ENCODE assay signal across 1 cellular context in the genomic region with DNA sequence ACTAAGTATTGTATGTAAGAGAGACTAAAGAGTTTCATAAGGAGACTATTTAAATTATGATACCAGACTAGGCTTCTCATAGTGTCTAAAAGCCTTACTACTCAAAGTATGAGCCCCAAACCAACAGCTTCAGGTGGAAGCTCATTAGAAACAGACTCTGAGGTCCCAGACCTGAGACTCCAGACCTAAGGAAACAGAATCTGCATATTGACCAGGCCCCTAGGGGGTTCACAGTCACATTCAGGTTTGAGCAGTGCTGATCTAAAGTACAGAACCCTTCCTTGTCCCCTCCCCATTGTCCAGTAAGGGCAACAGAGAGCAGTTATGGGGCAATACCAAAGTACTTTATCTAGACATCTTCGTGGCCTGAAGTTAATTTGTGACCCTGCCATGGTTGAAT.
TF ChIP-seq lines count a peak whose summit lies in the region.

No MANE protein-coding gene starts in this region.

TF ChIP-seq in HepG2, 621 proteins besides CTCF, POLR2A, EP300 and RAD21 (continued from another document):
- TF ChIP-seq RNF219 (CRISPR knock-in tag; IDR thresholded peaks at IDR 0.05) (no peak), ZNF256 (CRISPR knock-in tag; conservative IDR thresholded peaks at IDR 0.05) (no peak), ZNF576 (CRISPR knock-in tag; IDR thresholded peaks at IDR 0.05) (no peak), ADNP (CRISPR knock-in tag; IDR thresholded peaks at IDR 0.05) (no peak), PAX8 (CRISPR knock-in tag; IDR thresholded peaks at IDR 0.05; ENCODE audit: borderline replicate concordance) (no peak), XRCC5 (optimal IDR thresholded peaks at IDR 0.05; ENCODE audit: low read length) (no peak), SNAPC5 (CRISPR knock-in tag; IDR thresholded peaks at IDR 0.05; ENCODE audit: borderline replicate concordance) (no peak), NRL (CRISPR knock-in tag; IDR thresholded peaks at IDR 0.05; ENCODE audit: borderline replicate concordance) (no peak), ZBTB33 (CRISPR knock-in tag; IDR thresholded peaks at IDR 0.05) (no peak), FOSL2 (CRISPR knock-in tag; IDR thresholded peaks at IDR 0.05) (no peak), ZNF230 (CRISPR knock-in tag; IDR thresholded peaks at IDR 0.05) (no peak), SMARCE1 (IDR thresholded peaks at IDR 0.05; ENCODE audit: borderline replicate concordance) (no peak), CREB3 (CRISPR knock-in tag; IDR thresholded peaks at IDR 0.05) (no peak), ZNF367 (CRISPR knock-in tag; IDR thresholded peaks at IDR 0.05; ENCODE audit: borderline replicate concordance) (no peak)
- TF ChIP-seq, protein P1, sequence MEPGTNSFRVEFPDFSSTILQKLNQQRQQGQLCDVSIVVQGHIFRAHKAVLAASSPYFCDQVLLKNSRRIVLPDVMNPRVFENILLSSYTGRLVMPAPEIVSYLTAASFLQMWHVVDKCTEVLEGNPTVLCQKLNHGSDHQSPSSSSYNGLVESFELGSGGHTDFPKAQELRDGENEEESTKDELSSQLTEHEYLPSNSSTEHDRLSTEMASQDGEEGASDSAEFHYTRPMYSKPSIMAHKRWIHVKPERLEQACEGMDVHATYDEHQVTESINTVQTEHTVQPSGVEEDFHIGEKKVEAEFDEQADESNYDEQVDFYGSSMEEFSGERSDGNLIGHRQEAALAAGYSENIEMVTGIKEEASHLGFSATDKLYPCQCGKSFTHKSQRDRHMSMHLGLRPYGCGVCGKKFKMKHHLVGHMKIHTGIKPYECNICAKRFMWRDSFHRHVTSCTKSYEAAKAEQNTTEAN (CRISPR knock-in tag; conservative IDR thresholded peaks at IDR 0.05), result no peak
